18 cellular contexts compared by ENCODE assay signal in genomic region chr12:108518101-108518715, GRCh38. TPM values are rescaled to one million over a fixed set of nuclear protein-coding genes. Genes with fewer than 3 reads are reported as not detected.
DNase-seq lines count a peak whose midpoint lies in the region; ATAC-seq and TF ChIP-seq lines count a peak whose summit lies in the region.
"Had no signal": no experiment of that assay in that cellular context is flagged by ENCODE, and none has a peak within 500 bp of the region (broad histone marks: within the 10 kb centered on the region; RNA-seq: fewer than 3 reads in every experiment).

No MANE protein-coding gene starts in this region.

- no peak overlapping the region for H3K4me3 ChIP-seq in aorta (ENCODE audit: low read length in 2 of 2)
- H3K4me3 ChIP-seq in esophagus muscularis mucosa: no peak overlapping the region
- H3K4me3 ChIP-seq: GM23248 had no signal

- TF ChIP-seq POLR2A in esophagus muscularis mucosa (IDR thresholded peaks at IDR 0.05; ENCODE audit: low read depth): no peak

- H3K9me3 Mint-ChIP-seq in activated naive CD4-positive, alpha-beta T cell treated with anti-CD3 and anti-CD28 coated beads, Interleukin-2, amount 50 U/mL, for 72 hours: no peaks in the 10 kb centered on the region
- H3K9me3 Mint-ChIP-seq in activated T-helper 1 cell treated with anti-CD3 and anti-CD28 coated beads, Interleukin-12 subunit alpha, Interleukin-12 subunit beta, Interleukin-2, Interleukin-4 antibody, amounts not matched to agents 30 ng/mL and 10 ng/mL and 1 ng/mL, durations not matched to agents 14 hours and 24 hours and 36 hours: no peaks in the 10 kb centered on the region
- no peaks in the 10 kb centered on the region for H3K9me3 Mint-ChIP-seq in naive thymus-derived CD8-positive, alpha-beta T cell

- peaks cover 0 to 6% of the 10 kb centered on the region in 2 donors for H3K36me3 Mint-ChIP-seq in activated naive CD4-positive, alpha-beta T cell treated with anti-CD3 and anti-CD28 coated beads, Interleukin-2, amount 50 U/mL, for 72 hours
- H3K36me3 Mint-ChIP-seq in activated T-helper 1 cell treated with anti-CD3 and anti-CD28 coated beads, Interleukin-12 subunit alpha, Interleukin-12 subunit beta, Interleukin-2, Interleukin-4 antibody, amounts not matched to agents 30 ng/mL and 10 ng/mL and 1 ng/mL, durations not matched to agents 14 hours and 24 hours and 36 hours (ENCODE audit: low read depth): peaks cover 34% of the 10 kb centered on the region
- H3K36me3 Mint-ChIP-seq in naive thymus-derived CD8-positive, alpha-beta T cell: peaks cover 0 to 51% (median 4%) of the 10 kb centered on the region in 3 donors

- peaks cover 0 to 8% of the 10 kb centered on the region in 2 donors for H3K36me3 ChIP-seq in aorta (ENCODE audit: control insufficient read depth in 1 of 2, insufficient read depth in 2 of 2, low read length in 1 of 2)
- peaks cover 43 to 67% (median 59%) of the 10 kb centered on the region in 4 donors for H3K36me3 ChIP-seq in esophagus muscularis mucosa

- no peak for ATAC-seq in activated naive CD4-positive, alpha-beta T cell treated with anti-CD3 and anti-CD28 coated beads, Interleukin-2, amount 50 U/mL, for 72 hours
- no peak for ATAC-seq in naive thymus-derived CD8-positive, alpha-beta T cell
- ATAC-seq in aorta (ENCODE audit: low FRiP score) (no peak), HG03354 (IDR thresholded peaks at IDR 0.05; ENCODE audit: poor library complexity, severe bottlenecking, unreplicated experiment) (no peak)
- ATAC-seq: HCT116 had no signal

- H3K27me3 ChIP-seq in aorta (ENCODE audit: control insufficient read depth in 1 of 2, insufficient read depth in 2 of 2, low read length in 1 of 2): no peaks in the 10 kb centered on the region
- no peaks in the 10 kb centered on the region for H3K27me3 ChIP-seq in esophagus muscularis mucosa

- peak overlapping the region; percentile 42 to 68 for H3K27ac Mint-ChIP-seq in activated naive CD4-positive, alpha-beta T cell treated with anti-CD3 and anti-CD28 coated beads, Interleukin-2, amount 50 U/mL, for 72 hours
- H3K27ac Mint-ChIP-seq in activated T-helper 1 cell treated with anti-CD3 and anti-CD28 coated beads, Interleukin-12 subunit alpha, Interleukin-12 subunit beta, Interleukin-2, Interleukin-4 antibody, amounts not matched to agents 30 ng/mL and 10 ng/mL and 1 ng/mL, durations not matched to agents 14 hours and 24 hours and 36 hours: peak overlapping the region; percentile 16
- peak overlapping the region in 6 of 10 donors; percentile 34 to 71 (median 52) for H3K27ac Mint-ChIP-seq in naive thymus-derived CD8-positive, alpha-beta T cell

- H3K27ac ChIP-seq in aorta (ENCODE audit: low read depth in 1 of 2, low read length in 2 of 2) (no peak overlapping the region), esophagus muscularis mucosa (replicated peaks in 1 of 4) (no peak overlapping the region)
- H3K27ac ChIP-seq: GM23248 had no signal

- intact Hi-C loops in activated T-helper 1 cell treated with anti-CD3 and anti-CD28 coated beads, Interleukin-12 subunit alpha, Interleukin-12 subunit beta, Interleukin-2, Interleukin-4 antibody, amounts not matched to agents 30 ng/mL and 10 ng/mL and 1 ng/mL, durations not matched to agents 14 hours and 24 hours and 36 hours (cut with micrococcal nuclease): loop anchor here (5.0 kb wide), 4 partner anchors 114 to 1054 kb away; partner anchors contain the start of genes MMAB, MVK, SELPLG and SSH1
- intact Hi-C loops in aorta (cut with DNase I) (loop anchor here in 1 of 2 donors (5.0 kb wide), 1 partner anchor 756 kb away; the partner anchor contains the start of gene PRDM4), esophagus muscularis mucosa (cut with DNase I) (no loop called here)

- H3K4me1 ChIP-seq in aorta (ENCODE audit: control insufficient read depth in 1 of 2, insufficient read depth in 2 of 2, low read length in 2 of 2) (no peaks in the 10 kb centered on the region), esophagus muscularis mucosa (peaks cover 12 to 28% (median 18%) of the 10 kb centered on the region in 4 donors)

- H3K4me3 Mint-ChIP-seq in activated T-helper 1 cell treated with anti-CD3 and anti-CD28 coated beads, Interleukin-12 subunit alpha, Interleukin-12 subunit beta, Interleukin-2, Interleukin-4 antibody, amounts not matched to agents 30 ng/mL and 10 ng/mL and 1 ng/mL, durations not matched to agents 14 hours and 24 hours and 36 hours: no peak overlapping the region
- H3K4me3 Mint-ChIP-seq in naive thymus-derived CD8-positive, alpha-beta T cell: no peak overlapping the region

- H3K27me3 Mint-ChIP-seq in activated T-helper 1 cell treated with anti-CD3 and anti-CD28 coated beads, Interleukin-12 subunit alpha, Interleukin-12 subunit beta, Interleukin-2, Interleukin-4 antibody, amounts not matched to agents 30 ng/mL and 10 ng/mL and 1 ng/mL, durations not matched to agents 14 hours and 24 hours and 36 hours (ENCODE audit: insufficient read depth): no peaks in the 10 kb centered on the region
- no peaks in the 10 kb centered on the region for H3K27me3 Mint-ChIP-seq in naive thymus-derived CD8-positive, alpha-beta T cell

- POLR2A ChIA-PET in naive thymus-derived CD8-positive, alpha-beta T cell (lab: Charles Lee): interaction anchor here (0.6 kb wide), 1 partner anchor 39 kb away, joined by 4 read pairs; no protein-coding TSS in a partner anchor

- H3K4me1 Mint-ChIP-seq in activated T-helper 1 cell treated with anti-CD3 and anti-CD28 coated beads, Interleukin-12 subunit alpha, Interleukin-12 subunit beta, Interleukin-2, Interleukin-4 antibody, amounts not matched to agents 30 ng/mL and 10 ng/mL and 1 ng/mL, durations not matched to agents 14 hours and 24 hours and 36 hours (ENCODE audit: low read depth): peaks cover 12% of the 10 kb centered on the region
- H3K4me1 Mint-ChIP-seq in naive thymus-derived CD8-positive, alpha-beta T cell: peaks cover 9 to 32% (median 23%) of the 10 kb centered on the region in 4 donors

- 89 to 93% methylated on average over 24 of the region's 24 CpGs for WGBS in aorta, 2 donors
- 93% methylated on average over 23 of the region's 24 CpGs for WGBS in esophagus muscularis mucosa

- no peaks in the 10 kb centered on the region for H3K9me3 ChIP-seq in aorta (ENCODE audit: control insufficient read depth, low read length)
- no peaks in the 10 kb centered on the region for H3K9me3 ChIP-seq in esophagus muscularis mucosa

- no peak for DNase-seq in activated naive CD4-positive, alpha-beta T cell treated with anti-CD3 and anti-CD28 coated beads, Interleukin-2, amount 50 U/mL, for 72 hours (ENCODE audit: low spot score in 2 of 2)
- no peak for DNase-seq in activated naive CD4-positive, alpha-beta T cell treated with Interleukin-2 at 50 U/mL for 16 hours
- no peak for DNase-seq in activated T-helper 1 cell treated with anti-CD3 and anti-CD28 coated beads, Interleukin-12 subunit alpha, Interleukin-12 subunit beta, Interleukin-2, Interleukin-4 antibody, amounts not matched to agents 30 ng/mL and 10 ng/mL and 1 ng/mL, durations not matched to agents 14 hours and 24 hours and 36 hours (ENCODE audit: low spot score)
- DNase-seq in naive thymus-derived CD8-positive, alpha-beta T cell: no peak
- DNase-seq in aorta: no peak
- no peak for DNase-seq in esophagus muscularis mucosa (ENCODE audit: extremely low spot score)
- DNase-seq: ACHN, DMS 273 treated with DMSO at 0.1 percent for 48 hours, EL, GM23248, NCI-H1417, NCI-H1930, NCI-H2171 treated with DMSO at 0.1 percent for 48 hours, NCI-H510A, NCI-H82, SHP77 treated with DMSO at 0.1 percent for 48 hours had no signal

- no peak for TF ChIP-seq EP300 in esophagus muscularis mucosa (IDR thresholded peaks at IDR 0.05)

- TF ChIP-seq CTCF in esophagus muscularis mucosa (IDR thresholded peaks at IDR 0.05): no peak

RNA-seq across cellular contexts. Expression of gene FICD, which starts 3.1 kb away (rescaled TPM):
- total RNA-seq in activated naive CD4-positive, alpha-beta T cell treated with anti-CD3 and anti-CD28 coated beads, Interleukin-2, amount 50 U/mL, for 72 hours: 1 to 10 TPM; 2.3 to 8.4 TPM
- 6.1 and 6.8 TPM in 2 replicates for total RNA-seq in activated T-helper 1 cell treated with anti-CD3 and anti-CD28 coated beads, Interleukin-12 subunit alpha, Interleukin-12 subunit beta, Interleukin-2, Interleukin-4 antibody, amounts not matched to agents 30 ng/mL and 10 ng/mL and 1 ng/mL, durations not matched to agents 14 hours and 24 hours and 36 hours
- 1 to 10 TPM; 4.6 to 5.6 TPM for total RNA-seq in naive thymus-derived CD8-positive, alpha-beta T cell
- polyA plus RNA-seq in naive thymus-derived CD8-positive, alpha-beta T cell: 1 to 10 TPM; 1.2 to 1.8 (median 1.4) TPM
- total RNA-seq in aorta: 10 to 100 TPM in 1 of 2 donors, 1 to 10 TPM in 1; 6.5 to 14.5 TPM
- 1 to 10 TPM in 1 of 2 donors, under 1 TPM in 1; 0.63 to 3.7 TPM for polyA plus RNA-seq in aorta
- 1 to 10 TPM; 5.6 to 7.2 (median 6.5) TPM for total RNA-seq in esophagus muscularis mucosa

RNA-seq across cellular contexts. Expression of gene SART3, which starts 42.8 kb away (rescaled TPM):
- total RNA-seq in activated naive CD4-positive, alpha-beta T cell treated with anti-CD3 and anti-CD28 coated beads, Interleukin-2, amount 50 U/mL, for 72 hours: 100 to 1,000 TPM in 1 of 2 donors, 10 to 100 TPM in 1; 89.0 to 105 TPM
- 83.3 and 96.4 TPM in 2 replicates for total RNA-seq in activated T-helper 1 cell treated with anti-CD3 and anti-CD28 coated beads, Interleukin-12 subunit alpha, Interleukin-12 subunit beta, Interleukin-2, Interleukin-4 antibody, amounts not matched to agents 30 ng/mL and 10 ng/mL and 1 ng/mL, durations not matched to agents 14 hours and 24 hours and 36 hours
- total RNA-seq in naive thymus-derived CD8-positive, alpha-beta T cell: 10 to 100 TPM; 93.4 to 95.7 TPM
- polyA plus RNA-seq in naive thymus-derived CD8-positive, alpha-beta T cell: 10 to 100 TPM; 33.3 to 36.6 (median 36.1) TPM
- total RNA-seq in aorta: 10 to 100 TPM; 49.3 to 51.3 TPM
- polyA plus RNA-seq in aorta: 10 to 100 TPM; 11.5 to 20.6 TPM
- total RNA-seq in esophagus muscularis mucosa: 10 to 100 TPM; 31.6 to 48.0 (median 40.1) TPM

RNA-seq across cellular contexts. Expression of gene ISCU, which starts 44.2 kb away (rescaled TPM):
- 100 to 1,000 TPM in 1 of 2 donors, 10 to 100 TPM in 1; 53.6 to 158 TPM for total RNA-seq in activated naive CD4-positive, alpha-beta T cell treated with anti-CD3 and anti-CD28 coated beads, Interleukin-2, amount 50 U/mL, for 72 hours
- 73.8 and 74.9 TPM in 2 replicates for total RNA-seq in activated T-helper 1 cell treated with anti-CD3 and anti-CD28 coated beads, Interleukin-12 subunit alpha, Interleukin-12 subunit beta, Interleukin-2, Interleukin-4 antibody, amounts not matched to agents 30 ng/mL and 10 ng/mL and 1 ng/mL, durations not matched to agents 14 hours and 24 hours and 36 hours
- total RNA-seq in naive thymus-derived CD8-positive, alpha-beta T cell: 100 to 1,000 TPM; 176 to 184 TPM
- 100 to 1,000 TPM; 287 to 373 (median 324) TPM for polyA plus RNA-seq in naive thymus-derived CD8-positive, alpha-beta T cell
- total RNA-seq in aorta: 100 to 1,000 TPM; 129 to 144 TPM
- 100 to 1,000 TPM; 261 to 297 TPM for polyA plus RNA-seq in aorta
- 100 to 1,000 TPM; 207 to 257 (median 242) TPM for total RNA-seq in esophagus muscularis mucosa
